ENCODE assay signal across 31 cellular contexts in genomic region chr11:76249195-76249741, GRCh38. TPM values are rescaled to one million over a fixed set of nuclear protein-coding genes. Genes with fewer than 3 reads are reported as not detected.
"Had no signal": no experiment of that assay in that cellular context is flagged by ENCODE, and none has a peak within 500 bp of the region (broad histone marks: within the 10 kb centered on the region; RNA-seq: fewer than 3 reads in every experiment).

No MANE protein-coding gene starts in this region.

- H3K36me3 ChIP-seq: lower lobe of right lung, neutrophil, ovary, prostate gland, thoracic aorta, vagina had no signal

- H3K27ac ChIP-seq: lower lobe of right lung, neutrophil, ovary, prostate gland, skin epidermis, thoracic aorta, vagina had no signal

- H3K9me3 ChIP-seq: lower lobe of right lung, neutrophil, prostate gland, thoracic aorta, vagina had no signal

- DNase-seq: activated CD4-positive, alpha-beta T cell treated with anti-CD3 and anti-CD28 coated beads for 36 hours; activated CD4-positive, CD25-positive, alpha-beta regulatory T cell; activated CD8-positive, alpha-beta memory T cell treated with anti-CD3 and anti-CD28 coated beads, Interleukin-2, amount 10 ng/mL, durations not matched to agents 7 days and 5 days; activated CD8-positive, alpha-beta T cell treated with anti-CD3 and anti-CD28 coated beads, Interleukin-2, amount 10 ng/mL, durations not matched to agents 7 days and 5 days; activated naive CD4-positive, alpha-beta T cell treated with anti-CD3 and anti-CD28 coated beads for 36 hours; activated naive CD8-positive, alpha-beta T cell treated with anti-CD3 and anti-CD28 coated beads, Interleukin-2, amount 10 ng/mL, durations not matched to agents 7 days and 5 days; activated T-cell treated with anti-CD3 and anti-CD28 coated beads, Interleukin-2, amount 50 U/mL, for 72 hours; amniotic stem cell; central memory CD4-positive, alpha-beta T cell; endodermal cell; foreskin fibroblast; head of caudate nucleus; hippocampal formation; lower lobe of right lung; mesenchymal stem cell; ovary; retina; stimulated activated CD4-positive, alpha-beta T cell treated with anti-CD3 and anti-CD28 coated beads, Interleukin-12 subunit alpha, Interleukin-12 subunit beta, amount 100 ng/mL, for 4 hours; stimulated activated CD4-positive, alpha-beta T cell treated with anti-CD3 and anti-CD28 coated beads, Interleukin-4, amount 100 ng/mL, for 1 hour; stimulated activated naive CD8-positive, alpha-beta T cell treated with anti-CD3 and anti-CD28 coated beads, Interleukin-15, Interleukin-2, amounts not matched to agents 100 U/mL and 50 U/mL, for 24 hours; T-helper 1 cell had no signal

- H3K4me1 ChIP-seq: lower lobe of right lung, prostate gland, vagina had no signal

- FAIRE-seq: astrocyte, keratinocyte had no signal

- ATAC-seq: activated CD4-positive, alpha-beta T cell treated with anti-CD3 and anti-CD28 coated beads for 36 hours; activated CD8-positive, alpha-beta memory T cell treated with anti-CD3 and anti-CD28 coated beads, Interleukin-2, amount 10 ng/mL, durations not matched to agents 7 days and 5 days; activated CD8-positive, alpha-beta T cell treated with anti-CD3 and anti-CD28 coated beads, Interleukin-2, amount 10 ng/mL, durations not matched to agents 7 days and 5 days; activated T-cell treated with anti-CD3 and anti-CD28 coated beads, Interleukin-2, amount 50 U/mL, for 72 hours; esophagus mucosa; lower lobe of right lung; natural killer cell treated with Interleukin-12 subunit alpha and Interleukin-12 subunit beta and Interleukin-15 and Interleukin-18, amount 100 ng/mL, for 72 hours; sciatic nerve; stimulated activated naive CD8-positive, alpha-beta T cell treated with anti-CD3 and anti-CD28 coated beads, Interleukin-15, Interleukin-2, amounts not matched to agents 100 U/mL and 50 U/mL, for 24 hours had no signal

- H3K27me3 ChIP-seq: neutrophil, ovary, vagina had no signal

- H3K4me3 ChIP-seq: lower lobe of right lung, ovary, prostate gland, skin epidermis, thoracic aorta, vagina had no signal

RNA-seq across cellular contexts. Expression of gene WNT11, which starts 43.0 kb away (rescaled TPM):
- total RNA-seq: activated CD4-positive, alpha-beta T cell treated with anti-CD3 and anti-CD28 coated beads for 36 hours; activated naive CD4-positive, alpha-beta T cell treated with anti-CD3 and anti-CD28 coated beads for 36 hours had no signal
